1 cellular context compared by ENCODE assay signal in genomic region chr2:74447230-74447999, GRCh38.
A peak's percentile ranks its signal among the peaks of the same experiment; 100 is the strongest.
TF ChIP-seq lines count a peak whose summit lies in the region.

No MANE protein-coding gene starts in this region.

TF ChIP-seq in HepG2, 621 proteins besides CTCF, POLR2A, EP300 and RAD21 (continues in another document):
- TF ChIP-seq DBP (CRISPR knock-in tag; IDR thresholded peaks at IDR 0.05; ENCODE audit: not compliant biosample characterization) (no peak), ZNF709 (CRISPR knock-in tag; IDR thresholded peaks at IDR 0.05) (peak; percentile 35; the same call in 1 of the 2 replicates), ZNF644 (CRISPR knock-in tag; IDR thresholded peaks at IDR 0.05; ENCODE audit: low read depth) (peak; percentile 84), ZNF614 (CRISPR knock-in tag; IDR thresholded peaks at IDR 0.05; ENCODE audit: borderline replicate concordance) (peak; percentile 86; the same call in 1 of the 2 replicates), RNF2 (conservative IDR thresholded peaks at IDR 0.05; ENCODE audit: low read depth) (no peak), JARID2 (CRISPR knock-in tag; IDR thresholded peaks at IDR 0.05; ENCODE audit: insufficient replicate concordance) (no peak), ZNF678 (CRISPR knock-in tag; IDR thresholded peaks at IDR 0.05) (no peak), MIXL1 (CRISPR knock-in tag; IDR thresholded peaks at IDR 0.05) (no peak), HNF1A (IDR thresholded peaks at IDR 0.05; ENCODE audit: low read depth) (peak; percentile 93), HNF1A (CRISPR knock-in tag; IDR thresholded peaks at IDR 0.05; ENCODE audit: borderline replicate concordance) (peak; percentile 69; the same call in 1 of the 2 replicates), SKI (IDR thresholded peaks at IDR 0.05; ENCODE audit: partially characterized antibody) (peak; percentile 45), PITX1 (CRISPR knock-in tag; IDR thresholded peaks at IDR 0.05) (peak; percentile 66), SNAI1 (CRISPR knock-in tag; IDR thresholded peaks at IDR 0.05; ENCODE audit: borderline replicate concordance) (no peak), IKZF1 (IDR thresholded peaks at IDR 0.05) (no peak), STAT6 (CRISPR knock-in tag; IDR thresholded peaks at IDR 0.05; ENCODE audit: borderline replicate concordance) (0 out of 2 replicates have a peak, but pooled peaks have one; percentile 55), ZSCAN9 (CRISPR knock-in tag; IDR thresholded peaks at IDR 0.05; ENCODE audit: borderline replicate concordance) (peak; percentile 73; the same call in 1 of the 2 replicates), ZNF251 (CRISPR knock-in tag; IDR thresholded peaks at IDR 0.05) (no peak), KAT8 (CRISPR knock-in tag; IDR thresholded peaks at IDR 0.05) (peak; percentile 61; the same call in 1 of the 2 replicates), ZNF232 (CRISPR knock-in tag; IDR thresholded peaks at IDR 0.05; ENCODE audit: borderline replicate concordance) (no peak), ATF7 (IDR thresholded peaks at IDR 0.05) (no peak), ATF7 (CRISPR knock-in tag; IDR thresholded peaks at IDR 0.05) (no peak), FOXP1 (IDR thresholded peaks at IDR 0.05) (no peak), FOXP1 (CRISPR knock-in tag; IDR thresholded peaks at IDR 0.05) (no peak), ZNF446 (CRISPR knock-in tag; IDR thresholded peaks at IDR 0.05) (no peak), ZBTB25 (CRISPR knock-in tag; IDR thresholded peaks at IDR 0.05) (peak; percentile 68; the same call in 1 of the 2 replicates), ZNF564 (CRISPR knock-in tag; IDR thresholded peaks at IDR 0.05) (0 out of 2 replicates have a peak, but pooled peaks have one; percentile 25), LCORL (IDR thresholded peaks at IDR 0.05) (peak; percentile 55), LCORL (CRISPR knock-in tag; IDR thresholded peaks at IDR 0.05) (peak; percentile 95), NCOA5 (CRISPR knock-in tag; IDR thresholded peaks at IDR 0.05) (no peak), HNF4G (IDR thresholded peaks at IDR 0.05; ENCODE audit: borderline replicate concordance, low read depth, low read length) (peak; percentile 81), HNF4G (CRISPR knock-in tag; IDR thresholded peaks at IDR 0.05; ENCODE audit: borderline replicate concordance, low read depth) (peak; percentile 78; the same call in 1 of the 2 replicates), EEA1 (CRISPR knock-in tag; IDR thresholded peaks at IDR 0.05; ENCODE audit: borderline replicate concordance) (no peak), ZGPAT (CRISPR knock-in tag; IDR thresholded peaks at IDR 0.05) (peak; percentile 64), MBD4 (IDR thresholded peaks at IDR 0.05; ENCODE audit: borderline replicate concordance, low read length) (no peak), ZBTB49 (CRISPR knock-in tag; IDR thresholded peaks at IDR 0.05; ENCODE audit: borderline replicate concordance) (no peak), NCOR1 (IDR thresholded peaks at IDR 0.05; ENCODE audit: borderline replicate concordance, low read length) (peak; percentile 54; the same call in 1 of the 2 replicates), SALL1 (CRISPR knock-in tag; IDR thresholded peaks at IDR 0.05) (peak; percentile 60; the same call in 1 of the 2 replicates), ARID5B (CRISPR knock-in tag; IDR thresholded peaks at IDR 0.05) (peak; percentile 69; the same call in 1 of the 2 replicates), MXD4 (CRISPR knock-in tag; IDR thresholded peaks at IDR 0.05) (no peak; the same call in 1 of the 2 replicates), PRDM10 (CRISPR knock-in tag; IDR thresholded peaks at IDR 0.05; ENCODE audit: low read depth) (peak; percentile 67; the same call in 1 of the 2 replicates), ELF1 (CRISPR knock-in tag; IDR thresholded peaks at IDR 0.05) (peak; percentile 17; the same call in 1 of the 2 replicates), SPEN (CRISPR knock-in tag; IDR thresholded peaks at IDR 0.05; ENCODE audit: low read depth) (peak; percentile 21; the same call in 1 of the 2 replicates)
